9 cellular contexts compared by ENCODE assay signal in genomic region chr7:28956608-28957063, GRCh38. TPM values are rescaled to one million over a fixed set of nuclear protein-coding genes. Genes with fewer than 3 reads are reported as not detected.
DNase-seq lines count a peak whose midpoint lies in the region; ATAC-seq, FAIRE-seq and TF ChIP-seq lines count a peak whose summit lies in the region.
"Had no signal": no experiment of that assay in that cellular context is flagged by ENCODE, and none has a peak within 500 bp of the region (broad histone marks: within the 10 kb centered on the region; RNA-seq: fewer than 3 reads in every experiment).

No MANE protein-coding gene starts in this region.

- TF ChIP-seq CTCF in PC-9 (conservative IDR thresholded peaks at IDR 0.05) (no peak), endothelial cell of umbilical vein (IDR thresholded peaks at IDR 0.05; ENCODE audit: extremely low read depth in 1 of 2, insufficient read depth in 1 of 2, low read depth in 1 of 2, low read length in 2 of 2) (peak; percentile 59 to 87), thyroid gland (IDR thresholded peaks at IDR 0.05) (peak in 5 of 6 experiments; percentile 51 to 78 (median 65))

- intact Hi-C loops in PC-9 (cut with micrococcal nuclease; ENCODE audit: unreplicated experiment), result no loop called here
- intact Hi-C loops in endothelial cell of umbilical vein (cut with micrococcal nuclease), result loop anchor here (1.0 kb wide), 6 partner anchors 29 to 452 kb away; no protein-coding TSS in a partner anchor
- intact Hi-C loops in thyroid gland (cut with DNase I), result loop anchor here (5.0 kb wide), 1 partner anchor 151 kb away; no protein-coding TSS in a partner anchor

- H3K9me2 ChIP-seq in GM23248 (ENCODE audit: insufficient read depth) (no peaks in the 10 kb centered on the region), PC-9 (ENCODE audit: insufficient read depth) (no peaks in the 10 kb centered on the region)

- FAIRE-seq in endothelial cell of umbilical vein (lab: Jason Lieb, UNC), result peak; percentile 42
- FAIRE-seq: colon had no signal

- H3K4me1 ChIP-seq in GM23248 (ENCODE audit: insufficient read depth), result no peaks in the 10 kb centered on the region
- H3K4me1 ChIP-seq in PC-9 (replicated peaks; ENCODE audit: insufficient read depth), result peaks cover 14% of the 10 kb centered on the region
- peaks cover 11% of the 10 kb centered on the region for H3K4me1 ChIP-seq in endothelial cell of umbilical vein (ENCODE audit: control insufficient read depth, extremely low read depth, insufficient read depth, low read length)
- H3K4me1 ChIP-seq in thyroid gland, result peaks cover 19 to 40% of the 10 kb centered on the region in 2 donors

- no peaks in the 10 kb centered on the region for H4K20me1 ChIP-seq in GM23248 (ENCODE audit: insufficient read depth)
- no peaks in the 10 kb centered on the region for H4K20me1 ChIP-seq in PC-9 (ENCODE audit: insufficient read depth)
- H4K20me1 ChIP-seq in endothelial cell of umbilical vein (replicated peaks; ENCODE audit: control insufficient read depth, extremely low read depth, insufficient read depth, low read length), result no peaks in the 10 kb centered on the region

- H3K9ac ChIP-seq in GM23248, result no peak overlapping the region
- no peak overlapping the region for H3K9ac ChIP-seq in endothelial cell of umbilical vein (replicated peaks; ENCODE audit: extremely low read depth, insufficient read depth, low read length)

- H2AFZ ChIP-seq in GM23248 (peak overlapping the region; percentile 60), PC-9 (0 out of 2 replicates have a peak overlapping the region, but pooled peaks have one; percentile 2), endothelial cell of umbilical vein (ENCODE audit: low read depth, low read length) (peak overlapping the region; percentile 70)

- H3K9me3 ChIP-seq in GM23248 (ENCODE audit: low read depth) (no peaks in the 10 kb centered on the region), PC-9 (ENCODE audit: insufficient read depth, low read depth) (peaks cover 5% of the 10 kb centered on the region; the same call in 1 of the 2 replicates), endothelial cell of umbilical vein (replicated peaks; ENCODE audit: control insufficient read depth, insufficient read depth, low read length) (no peaks in the 10 kb centered on the region), thyroid gland (no peaks in the 10 kb centered on the region)

- peaks cover 32% of the 10 kb centered on the region; the same call in 1 of the 2 replicates for H3K27me3 ChIP-seq in GM23248 (replicated peaks; ENCODE audit: insufficient read depth)
- no peaks in the 10 kb centered on the region for H3K27me3 ChIP-seq in PC-9 (ENCODE audit: insufficient read depth, low read depth)
- H3K27me3 ChIP-seq in endothelial cell of umbilical vein (ENCODE audit: control insufficient read depth in 2 of 2, insufficient read depth in 2 of 2, low read length in 2 of 2), result peaks cover 18 to 26% of the 10 kb centered on the region in 2 experiments
- H3K27me3 ChIP-seq in thyroid gland, result no peaks in the 10 kb centered on the region

- H3F3A ChIP-seq in GM23248 (ENCODE audit: insufficient read depth) (no peaks in the 10 kb centered on the region), PC-9 (ENCODE audit: insufficient read depth, low read depth) (no peaks in the 10 kb centered on the region)

- in situ Hi-C loops in GM23248 (cut with MboI), result no loop called here

- no peaks in the 10 kb centered on the region for H3K36me3 ChIP-seq in GM23248 (ENCODE audit: low read depth)
- H3K36me3 ChIP-seq in PC-9 (ENCODE audit: low read depth), result no peaks in the 10 kb centered on the region
- H3K36me3 ChIP-seq in endothelial cell of umbilical vein (ENCODE audit: control insufficient read depth in 2 of 2, extremely low read depth in 1 of 2, insufficient read depth in 2 of 2, low read length in 2 of 2), result no peaks in the 10 kb centered on the region
- no peaks in the 10 kb centered on the region for H3K36me3 ChIP-seq in thyroid gland

- H3K9me1 ChIP-seq in endothelial cell of umbilical vein (replicated peaks; ENCODE audit: control insufficient read depth, extremely low read depth, insufficient read depth, low read length), result no peaks in the 10 kb centered on the region

- POLR2A ChIA-PET in PC-9 (lab: Charles Lee; ENCODE audit: unreplicated experiment), result no interaction called here
- POLR2A ChIA-PET in endothelial cell of umbilical vein (lab: Charles Lee), result interaction anchor here (1.4 kb wide), 1 partner anchor 30 kb away, joined by 4 read pairs; no protein-coding TSS in a partner anchor

- dilution Hi-C loops in endothelial cell of umbilical vein (cut with MboI; ENCODE audit: extremely low pct_ligation_motif_present, low sequenced_read_pairs), result no loop called here

- TF ChIP-seq POLR2A in endothelial cell of umbilical vein (IDR thresholded peaks at IDR 0.05; ENCODE audit: low read depth, low read length) (no peak), thyroid gland (IDR thresholded peaks at IDR 0.05) (peak in 1 of 2 donors; percentile 30)

- no TSS peak for BruUV-seq in PC-9 (replicated peaks; lab: Mats Ljungman, UMichigan)
- BruUV-seq in endothelial cell of umbilical vein (replicated peaks; lab: Mats Ljungman, UMichigan), result no TSS peak

- peak overlapping the region; percentile 51 for H3K4me2 ChIP-seq in GM23248 (ENCODE audit: unreplicated experiment)
- peak overlapping the region; percentile 52; the same call in 1 of the 2 replicates for H3K4me2 ChIP-seq in PC-9
- H3K4me2 ChIP-seq in endothelial cell of umbilical vein (ENCODE audit: insufficient read depth, low read length), result peak overlapping the region; percentile 20

- no peak overlapping the region for H3K27ac ChIP-seq in GM23248
- no peak overlapping the region for H3K27ac ChIP-seq in PC-9
- H3K27ac ChIP-seq in endothelial cell of umbilical vein (ENCODE audit: insufficient read depth, low read depth, low read length), result no peak overlapping the region
- peak overlapping the region; percentile 58 to 81 (median 73) for H3K27ac ChIP-seq in thyroid gland

- peak overlapping the region; percentile 48 for H3K4me3 ChIP-seq in GM23248
- peak overlapping the region; percentile 43; the same call in 1 of the 2 replicates for H3K4me3 ChIP-seq in PC-9
- H3K4me3 ChIP-seq in endothelial cell of umbilical vein (replicated peaks in 1 of 3; ENCODE audit: insufficient read depth in 1 of 3, low read depth in 1 of 3, low read length in 3 of 3), result peak overlapping the region in 2 of 3 experiments; percentile 13 to 16
- H3K4me3 ChIP-seq in thyroid gland (replicated peaks in 1 of 3), result peak overlapping the region; percentile 44 to 61 (median 46)

- DNase-seq in AG08396 (ENCODE audit: low spot score) (peak; percentile 66), GM23248 (peak; percentile 60), PC-9 (no peak), endothelial cell of umbilical vein (ENCODE audit: low read depth, low spot score) (peak; percentile 61), lung microvascular endothelial cell (ENCODE audit: low read depth in 2 of 2) (peak; percentile 55 to 85), thyroid gland (peak; percentile 85 to 90), RPMI8226 (no peak)

- WGBS in GM23248 (ENCODE audit: low coverage in 1 of 2, low lambda C conversion rate in 2 of 2, missing lambda C conversion rate in 2 of 2), 2 experiments, result 0 to 2% methylated on average over 2 to 34 of the region's 39 CpGs
- WGBS in thyroid gland, 2 donors, result 0% methylated on average over 1 to 4 of the region's 39 CpGs

- H3K79me2 ChIP-seq in GM23248 (ENCODE audit: insufficient read depth), result no peaks in the 10 kb centered on the region
- H3K79me2 ChIP-seq in PC-9 (ENCODE audit: low read depth), result no peaks in the 10 kb centered on the region
- no peaks in the 10 kb centered on the region for H3K79me2 ChIP-seq in endothelial cell of umbilical vein (ENCODE audit: control insufficient read depth, insufficient read depth, low read length)

- ATAC-seq in HG02840 (IDR thresholded peaks at IDR 0.05; ENCODE audit: low FRiP score, unreplicated experiment), result no peak

- CTCF ChIA-PET in PC-9 (lab: Charles Lee) (no interaction called here), endothelial cell of umbilical vein (lab: Charles Lee) (interaction anchor here (0.6 to 16.1 kb wide), 51 partner anchors 9 to 653 kb away, joined by 3 to 518 read pairs (median 5); no protein-coding TSS in a partner anchor)

TF ChIP-seq in endothelial cell of umbilical vein, 7 proteins besides CTCF, POLR2A, EP300 and RAD21:
- TF ChIP-seq EZH2 (IDR thresholded peaks at IDR 0.05; ENCODE audit: borderline replicate concordance, low read depth, low read length, severe bottlenecking), result no peak
- no peak for TF ChIP-seq MAX (IDR thresholded peaks at IDR 0.05; ENCODE audit: insufficient read depth, insufficient read length)
- TF ChIP-seq JUN (IDR thresholded peaks at IDR 0.05; ENCODE audit: borderline replicate concordance, insufficient read depth, insufficient read length, low read depth), result no peak
- TF ChIP-seq FOS (IDR thresholded peaks at IDR 0.05; ENCODE audit: borderline replicate concordance, insufficient read depth, low read length), result no peak
- TF ChIP-seq MYC (IDR thresholded peaks at IDR 0.05; ENCODE audit: low read depth, low read length), result no peak
- TF ChIP-seq GATA2 (IDR thresholded peaks at IDR 0.05; ENCODE audit: insufficient read depth, insufficient read length, low read depth, low read length), result no peak
- no peak for TF ChIP-seq POLR2AphosphoS5 (IDR thresholded peaks at IDR 0.05; ENCODE audit: insufficient read depth, low read depth, low read length)

RNA-seq across cellular contexts. Expression of gene TRIL, which starts 1.5 kb away (rescaled TPM):
- total RNA-seq in GM23248 (2014; rRNA removed; shearing (Covaris generic)), result 0.32 and 0.38 TPM in 2 replicates
- polyA plus RNA-seq in GM23248 (2016; fragmentation: Nextera tagmentation; extraction: Ambion mirVana), result 0.08 TPM in 2 replicates
- not detected in 2 replicates for total RNA-seq in PC-9 (2021)
- 0.97 and 1.8 TPM in 2 replicates for total RNA-seq in endothelial cell of umbilical vein
- 0.52 and 0.78 TPM in 2 replicates for polyA plus RNA-seq in endothelial cell of umbilical vein
- 0.18 and 0.28 TPM in 2 replicates for polyA plus RNA-seq in endothelial cell of umbilical vein (2011; cell fraction: cytosol; rRNA removed)
- 0.08 and 0.18 TPM in 2 replicates for polyA plus RNA-seq in endothelial cell of umbilical vein (2011; cell fraction: nucleus; rRNA removed)
- polyA plus RNA-seq in endothelial cell of umbilical vein (2012), result 0.21 and 0.35 TPM in 2 replicates
- polyA minus RNA-seq in endothelial cell of umbilical vein, result 0.47 and 0.90 TPM in 2 replicates
- not detected for polyA minus RNA-seq in endothelial cell of umbilical vein (2011; cell fraction: cytosol; rRNA and poly(A)+ RNA removed)
- polyA minus RNA-seq in endothelial cell of umbilical vein (2011; cell fraction: nucleus; rRNA and poly(A)+ RNA removed), result 0.19 and 0.34 TPM in 2 replicates
- total RNA-seq in lung microvascular endothelial cell, result 15.0 and 83.9 TPM in 2 replicates
- 10 to 100 TPM in 1 of 4 donors, 1 to 10 TPM in 3; 3.3 to 11.0 (median 9.7) TPM for total RNA-seq in thyroid gland

Comparison
In these comparisons a context has a peak if more than half of its experiments do, and no peak if none do; other contexts are left out.
1. DNase-seq: peak in AG08396 (single experiment), GM23248 (single experiment), endothelial cell of umbilical vein (single experiment), lung microvascular endothelial cell (2 of 2) and thyroid gland (2 of 2); none in PC-9 (0 of 2) and RPMI8226 (single experiment).
2. H2AFZ ChIP-seq: peak in every context shown above with its lines; median percentile 70 in endothelial cell of umbilical vein; 60 in GM23248; 2 in PC-9.
3. H3K27ac ChIP-seq: peak in thyroid gland (3 of 3); none in GM23248 (single experiment), PC-9 (single experiment) and endothelial cell of umbilical vein (single experiment).
4. Peak in every context shown above with its lines, with median percentiles within 50 percentile points of each other: H3K4me2 ChIP-seq and H3K4me3 ChIP-seq.